In genomic region chr10:51074238-51075028, GRCh38 we compare ENCODE assay signal across 9 cellular contexts. TPM values are rescaled to one million over a fixed set of nuclear protein-coding genes. Genes with fewer than 3 reads are reported as not detected.
DNase-seq lines count a peak whose midpoint lies in the region; ATAC-seq and TF ChIP-seq lines count a peak whose summit lies in the region.
"Had no signal": no experiment of that assay in that cellular context is flagged by ENCODE, and none has a peak within 500 bp of the region (broad histone marks: within the 10 kb centered on the region; RNA-seq: fewer than 3 reads in every experiment).

TSS of gene PRKG1 (plus strand) at chr10:51074487.

- ATAC-seq in body of pancreas (peak; percentile 85), HG03025 (IDR thresholded peaks at IDR 0.05; ENCODE audit: low FRiP score, unreplicated experiment) (no peak)

- H3K4me3 ChIP-seq in body of pancreas, result peak within 1 kb of the TSS; percentile 32 to 38

- no peaks in the 10 kb centered on the region for H3K9me3 ChIP-seq in body of pancreas

- TF ChIP-seq POLR2A in body of pancreas (IDR thresholded peaks at IDR 0.05), result peak in 2 of 3 donors; percentile 25 to 43

- intact Hi-C loops in body of pancreas (cut with DNase I) (no loop called here), posterior vena cava (cut with DNase I) (loop anchor here in 1 of 2 donors (10.0 kb wide), 1 partner anchor 350 kb away; no protein-coding TSS in a partner anchor)

- H3K27me3 ChIP-seq in body of pancreas, result no peaks in the 10 kb centered on the region

- 0 to 1% methylated on average over 19 to 59 of the region's 59 CpGs for WGBS in body of pancreas, 2 donors

- H3K36me3 ChIP-seq in body of pancreas (replicated peaks in 1 of 2; ENCODE audit: insufficient read depth in 1 of 2, low read depth in 2 of 2), result no peaks in the 10 kb centered on the region

- no peak for TF ChIP-seq CTCF in body of pancreas (IDR thresholded peaks at IDR 0.05)

- DNase-seq in activated CD8-positive, alpha-beta memory T cell treated with anti-CD3 and anti-CD28 coated beads for 24 hours, result peak; percentile 55
- no peak for DNase-seq in activated CD8-positive, alpha-beta memory T cell treated with anti-CD3 and anti-CD28 coated beads, Interleukin-2, amount 50 U/mL, for 4 hours
- DNase-seq in NCI-H460 (ENCODE audit: extremely low read depth, low read depth) (peak; percentile 29), body of pancreas (peak; percentile 75 to 87 (median 82)), hippocampal formation (lab: John Stamatoyannopoulos, UW) (peak; percentile 19 to 58), posterior vena cava (ENCODE audit: low spot score) (peak; percentile 91), DMS153 (lab: John Stamatoyannopoulos, UW) (no peak)

- H3K4me1 ChIP-seq in body of pancreas, result peaks cover 13% of the 10 kb centered on the region

- H3K27ac ChIP-seq in body of pancreas, result peak within 1 kb of the TSS; percentile 46 to 75 (median 72)
- H3K27ac ChIP-seq: epithelial cell of prostate had no signal

RNA-seq across cellular contexts. Expression of gene PRKG1, which starts in this region (rescaled TPM):
- total RNA-seq in NCI-H460 (2014; rRNA removed; shearing (Covaris generic)), result 0.81 and 1.0 TPM in 2 replicates
- polyA plus RNA-seq in NCI-H460 (2014; cell fraction: nucleus; rRNA removed), result 0.22 TPM in 1 of 2 replicates, not detected in the other
- 10 to 100 TPM; 14.2 to 18.9 TPM for total RNA-seq in body of pancreas
- 10 to 100 TPM; 94.5 to 96.0 TPM for total RNA-seq in posterior vena cava

Comparison
In these comparisons a context has a peak if more than half of its experiments do, and no peak if none do; other contexts are left out.
1. RNA of gene PRKG1 (total RNA-seq): 94.5 to 96.0 TPM in posterior vena cava; 14.2 to 18.9 TPM in body of pancreas and 0.81 to 1.0 TPM in NCI-H460; every median in the first group is over 4 times any median in the second.
2. DNase-seq: peak in activated CD8-positive, alpha-beta memory T cell treated with anti-CD3 and anti-CD28 coated beads for 24 hours (single experiment), NCI-H460 (single experiment), body of pancreas (4 of 4), hippocampal formation (2 of 2) and posterior vena cava (single experiment); none in activated CD8-positive, alpha-beta memory T cell treated with anti-CD3 and anti-CD28 coated beads, Interleukin-2, amount 50 U/mL, for 4 hours (single experiment) and DMS153 (single experiment).